Comparison of ENCODE assay signal across 8 cellular contexts in genomic region chr16:12804395-12804794, GRCh38. TPM values are rescaled to one million over a fixed set of nuclear protein-coding genes. Genes with fewer than 3 reads are reported as not detected.
A peak's percentile ranks its signal among the peaks of the same experiment; 100 is the strongest.
DNase-seq lines count a peak whose midpoint lies in the region; ATAC-seq, FAIRE-seq and TF ChIP-seq lines count a peak whose summit lies in the region.

No MANE protein-coding gene starts in this region.

- WGBS in HepG2 (ENCODE audit: low lambda C conversion rate) = 78% methylated on average over 9 of the region's 9 CpGs
- WGBS in right lobe of liver (ENCODE audit: insufficient coverage, low coverage, low lambda C conversion rate, missing lambda C conversion rate) = 74% methylated on average over 7 of the region's 9 CpGs

- no peak for TF ChIP-seq CTCF in HepG2 (CRISPR knock-in tag; IDR thresholded peaks at IDR 0.05)
- no peak for TF ChIP-seq CTCF in right lobe of liver (IDR thresholded peaks at IDR 0.05)
- TF ChIP-seq CTCF in astrocyte of the spinal cord (IDR thresholded peaks at IDR 0.05; ENCODE audit: low read depth, low read length) = no peak
- TF ChIP-seq CTCF in upper lobe of right lung (IDR thresholded peaks at IDR 0.05) = no peak

- no peak for TF ChIP-seq RAD21 in HepG2 (CRISPR knock-in tag; IDR thresholded peaks at IDR 0.05)

- intact Hi-C loops in HepG2 (cut with micrococcal nuclease; ENCODE audit: unreplicated experiment) = loop anchor here (5.0 kb wide), 1 partner anchor 232 kb away; no protein-coding TSS in a partner anchor
- intact Hi-C loops in right lobe of liver (cut with DNase I) = no loop called here
- intact Hi-C loops in upper lobe of right lung (cut with DNase I) = no loop called here

- H3K27ac ChIP-seq in HepG2 (ENCODE audit: extremely low read length, insufficient read depth, low read length) (no peak overlapping the region), right lobe of liver (no peak overlapping the region), upper lobe of right lung (no peak overlapping the region)

- H3K4me2 ChIP-seq in HepG2 (ENCODE audit: low read depth, low read length) = peak overlapping the region; percentile 72

- H3K36me3 ChIP-seq in HepG2 (replicated peaks in 1 of 2; ENCODE audit: control insufficient read depth in 1 of 2, insufficient read depth in 2 of 2, low read length in 2 of 2) = no peaks in the 10 kb centered on the region
- no peaks in the 10 kb centered on the region for H3K36me3 ChIP-seq in right lobe of liver
- H3K36me3 ChIP-seq in upper lobe of right lung = no peaks in the 10 kb centered on the region

- TF ChIP-seq POLR2A in HepG2 (IDR thresholded peaks at IDR 0.05; ENCODE audit: insufficient read depth in 1 of 2, low read depth in 2 of 2, low read length in 2 of 2) (no peak), right lobe of liver (IDR thresholded peaks at IDR 0.05) (no peak)

- H3K9me3 ChIP-seq in HepG2 (ENCODE audit: low read length) (no peaks in the 10 kb centered on the region), right lobe of liver (no peaks in the 10 kb centered on the region), upper lobe of right lung (no peaks in the 10 kb centered on the region)

- H3K9me3 Mint-ChIP-seq in naive B cell = peaks cover 0 to 6% (median 2%) of the 10 kb centered on the region in 7 donors

- no peaks in the 10 kb centered on the region for H3K36me3 Mint-ChIP-seq in naive B cell

- H3K4me1 ChIP-seq in HepG2 (ENCODE audit: insufficient read depth, low read length) = peaks cover 49% of the 10 kb centered on the region
- H3K4me1 ChIP-seq in right lobe of liver = peaks cover 0 to 24% (median 6%) of the 10 kb centered on the region in 4 donors
- peaks cover 18% of the 10 kb centered on the region for H3K4me1 ChIP-seq in upper lobe of right lung

- TSS peak; percentile 83 for BruUV-seq in HepG2 (replicated peaks; lab: Mats Ljungman, UMichigan)

- no peak overlapping the region for H3K9ac ChIP-seq in HepG2 (ENCODE audit: insufficient read depth, low read depth, low read length)

- H3K4me1 Mint-ChIP-seq in naive B cell = peaks cover 16 to 29% (median 28%) of the 10 kb centered on the region in 3 donors

- in situ Hi-C loops in HepG2 (cut with HindIII; ENCODE audit: extremely low pct_ligation_motif_present, low pct_unique_long_range_greater_than_20kb) (loop anchor here (25.0 kb wide), 1 partner anchor 467 kb away; no protein-coding TSS in a partner anchor), astrocyte of the spinal cord (cut with HindIII; ENCODE audit: low sequenced_read_pairs) (no loop called here)

- CTCF ChIA-PET in HepG2 (lab: Yijun Ruan, JAX; ENCODE audit: low intra/inter-chr PET ratio, low total read pairs) = no interaction called here

- TF ChIP-seq EP300 in HepG2 (IDR thresholded peaks at IDR 0.05; ENCODE audit: low read depth in 2 of 2, low read length in 2 of 2) (no peak), HepG2 (CRISPR knock-in tag; IDR thresholded peaks at IDR 0.05; ENCODE audit: borderline replicate concordance) (no peak)

- H3K79me2 ChIP-seq in HepG2 (ENCODE audit: insufficient read depth, low read length) = peaks cover 40% of the 10 kb centered on the region

- peaks cover 16% of the 10 kb centered on the region for H4K20me1 ChIP-seq in HepG2 (ENCODE audit: insufficient read depth, low read length)

- POLR2A ChIA-PET in HepG2 (lab: Yijun Ruan, JAX) = interaction anchor here (1.2 to 2.5 kb wide), 4 partner anchors 22 to 238 kb away, joined by 3 to 21 read pairs (median 6); no protein-coding TSS in a partner anchor

- peaks cover 0 to 7% of the 10 kb centered on the region in 2 experiments; a peak in 1 of 5 replicates for H3K27me3 ChIP-seq in HepG2 (ENCODE audit: control insufficient read depth in 1 of 2, insufficient read depth in 2 of 2, low read length in 2 of 2)
- H3K27me3 ChIP-seq in right lobe of liver = no peaks in the 10 kb centered on the region
- H3K27me3 ChIP-seq in upper lobe of right lung = no peaks in the 10 kb centered on the region

- no peak for ATAC-seq in HepG2
- ATAC-seq in right lobe of liver = no peak
- no peak for ATAC-seq in naive B cell (ENCODE audit: low read depth in 2 of 2)
- no peak for ATAC-seq in upper lobe of right lung

- DNase-seq in HepG2 (ENCODE audit: low spot score) (no peak), right lobe of liver (no peak), astrocyte of the spinal cord (ENCODE audit: low read depth, low spot score) (no peak), naive B cell (no peak), upper lobe of right lung (no peak), middle frontal gyrus (ENCODE audit: extremely low spot score, low spot score) (no peak), pons (ENCODE audit: low spot score) (no peak), NCI-H446 treated with DMSO at 0.1 percent for 48 hours (lab: John Stamatoyannopoulos, UW) (no peak)

- FAIRE-seq in HepG2 (lab: Jason Lieb, UNC) = no peak

- H3K27ac Mint-ChIP-seq in naive B cell = no peak overlapping the region

- no peak overlapping the region for H2AFZ ChIP-seq in HepG2 (ENCODE audit: low read length)

- peak overlapping the region; percentile 21 to 94 (median 88) for H3K4me3 Mint-ChIP-seq in naive B cell

- peak overlapping the region in 2 of 3 experiments; percentile 86 to 97; a peak in 4 of 6 replicates for H3K4me3 ChIP-seq in HepG2 (replicated peaks in 1 of 3; ENCODE audit: insufficient read depth in 1 of 3, low read depth in 2 of 3, low read length in 3 of 3)
- no peak overlapping the region for H3K4me3 ChIP-seq in right lobe of liver
- peak overlapping the region; percentile 62 for H3K4me3 ChIP-seq in astrocyte of the spinal cord (ENCODE audit: low read depth, low read length)
- H3K4me3 ChIP-seq in upper lobe of right lung = peak overlapping the region; percentile 81

- H3K27me3 Mint-ChIP-seq in naive B cell = peaks cover 4 to 24% (median 10%) of the 10 kb centered on the region in 3 donors

TF ChIP-seq in HepG2, 621 proteins besides CTCF, POLR2A, EP300 and RAD21 (continues in another document):
- TF ChIP-seq ZNF567 (CRISPR knock-in tag; IDR thresholded peaks at IDR 0.05; ENCODE audit: borderline replicate concordance) (no peak), ZBTB4 (CRISPR knock-in tag; IDR thresholded peaks at IDR 0.05; ENCODE audit: borderline replicate concordance) (no peak), ZNF713 (CRISPR knock-in tag; IDR thresholded peaks at IDR 0.05) (peak; percentile 37; the same call in 1 of the 2 replicates), ZNF468 (CRISPR knock-in tag; IDR thresholded peaks at IDR 0.05) (0 out of 2 replicates have a peak, but pooled peaks have one; percentile 40), ZNF619 (CRISPR knock-in tag; IDR thresholded peaks at IDR 0.05) (0 out of 2 replicates have a peak, but pooled peaks have one; percentile 64), ZNF253 (CRISPR knock-in tag; IDR thresholded peaks at IDR 0.05; ENCODE audit: borderline replicate concordance) (0 out of 2 replicates have a peak, but pooled peaks have one; percentile 29)

RNA-seq across cellular contexts. Expression of gene CPPED1, which starts 0.7 kb away (rescaled TPM):
- total RNA-seq in HepG2 (2016; rRNA removed; fragmentation: Illumina TruSeq; extraction: Trizol) (66.6 and 118 TPM in 2 replicates), right lobe of liver (10 to 100 TPM; 24.0 to 41.6 (median 31.0) TPM), upper lobe of right lung (20.1 TPM)
- total RNA-seq in HepG2 (2016; cell fraction: cytosol; rRNA removed; fragmentation: Illumina TruSeq; extraction: Trizol; ENCODE audit: low read depth) = 21.2 and 21.9 TPM in 2 replicates
- total RNA-seq in HepG2 (2016; cell fraction: insoluble cytoplasmic fraction; rRNA removed; fragmentation: Illumina TruSeq; extraction: Trizol) = 68.3 and 113 TPM in 2 replicates
- 62.9 and 66.9 TPM in 2 replicates for total RNA-seq in HepG2 (2016; cell fraction: membrane; rRNA removed; fragmentation: Illumina TruSeq; extraction: Trizol)
- total RNA-seq in HepG2 (2016; cell fraction: nucleus; rRNA removed; fragmentation: Illumina TruSeq; extraction: Trizol) = 58.7 and 62.6 TPM in 2 replicates
- polyA plus RNA-seq in HepG2 (2011; rRNA removed) (62.5 and 71.3 TPM in 2 replicates), naive B cell (ENCODE audit: low read depth in 6 of 6) (1 to 10 TPM; 1.9 to 9.1 (median 8.2) TPM)
- 47.6 and 65.5 TPM in 2 replicates for polyA plus RNA-seq in HepG2 (2011; cell fraction: cytosol; rRNA removed)
- 21.8 and 24.9 TPM in 2 replicates for polyA plus RNA-seq in HepG2 (2011; cell fraction: nucleus; rRNA removed)
- polyA plus RNA-seq in HepG2 (2012) = 65.8 and 79.3 TPM in 2 replicates
- 40.3 and 43.5 TPM in 2 replicates for polyA plus RNA-seq in HepG2 (2016; cell fraction: cytosol; fragmentation: Illumina TruSeq; extraction: Trizol; ENCODE audit: low read depth)
- polyA plus RNA-seq in HepG2 (2016; cell fraction: insoluble cytoplasmic fraction; fragmentation: Illumina TruSeq; extraction: Trizol; ENCODE audit: low read depth) = 204 and 209 TPM in 2 replicates
- 63.7 and 78.2 TPM in 2 replicates for polyA plus RNA-seq in HepG2 (2016; cell fraction: membrane; fragmentation: Illumina TruSeq; extraction: Trizol; ENCODE audit: low read depth)
- polyA plus RNA-seq in HepG2 (2016; cell fraction: nucleus; fragmentation: Illumina TruSeq; extraction: Trizol; ENCODE audit: insufficient read depth, low read depth) = 75.7 and 79.0 TPM in 2 replicates
- polyA minus RNA-seq in HepG2 (2011; rRNA and poly(A)+ RNA removed; ENCODE audit: low replicate concordance) = 6.0 and 117 TPM in 2 replicates
- polyA minus RNA-seq in HepG2 (2011; cell fraction: cytosol; rRNA and poly(A)+ RNA removed) = 57.0 and 63.8 TPM in 2 replicates
- polyA minus RNA-seq in HepG2 (2011; cell fraction: nucleus; rRNA and poly(A)+ RNA removed) = 65.0 and 68.2 TPM in 2 replicates

Comparison
In these comparisons a context has a peak if more than half of its experiments do, and no peak if none do; other contexts are left out.
1. H3K4me3 ChIP-seq: peak in HepG2 (2 of 3), astrocyte of the spinal cord (single experiment) and upper lobe of right lung (single experiment); none in right lobe of liver (0 of 3).